In the genomic region with DNA sequence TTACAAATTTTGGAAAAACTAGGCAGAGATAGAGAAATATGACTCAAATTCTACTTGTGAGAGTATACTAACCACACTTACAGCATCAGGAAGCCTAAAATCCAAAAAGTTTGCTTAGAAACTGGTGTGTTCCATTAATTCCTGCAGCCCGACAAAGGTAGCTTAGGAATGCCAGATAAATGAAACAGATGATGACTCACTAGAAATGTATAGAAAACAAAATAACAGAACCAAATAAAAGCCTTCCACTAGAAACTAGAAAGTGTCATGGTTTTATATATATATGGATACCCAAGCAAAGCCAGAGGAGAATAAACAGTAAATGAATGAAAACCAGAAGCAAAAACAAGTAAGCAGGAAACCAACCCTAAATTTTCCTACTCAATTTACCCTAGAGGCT, we compare ENCODE assay signal across 18 cellular contexts.
A peak's percentile ranks its signal among the peaks of the same experiment; 100 is the strongest.
DNase-seq lines count a peak whose midpoint lies in the region; ATAC-seq and TF ChIP-seq lines count a peak whose summit lies in the region.
"Had no signal": no experiment of that assay in that cellular context is flagged by ENCODE, and none has a peak within 500 bp of the region (broad histone marks: within the 10 kb centered on the region; RNA-seq: fewer than 3 reads in every experiment).

No MANE protein-coding gene starts in this region.

- H3K9me3 Mint-ChIP-seq in WTC11: peaks cover 26% of the 10 kb centered on the region; the same call in 1 of the 2 replicates

- H3K27ac ChIP-seq in HUES64 (ENCODE audit: low read depth, low read length) (peak overlapping the region; percentile 87), iPS-20b (ENCODE audit: low read length) (peak overlapping the region; percentile 64), heart left ventricle (no peak overlapping the region)
- H3K27ac ChIP-seq: A549, C4-2B had no signal

- H3K36me3 ChIP-seq in HUES64 (ENCODE audit: insufficient read depth, low read length) (no peaks in the 10 kb centered on the region), iPS-20b (ENCODE audit: insufficient read depth, low read depth, low read length) (no peaks in the 10 kb centered on the region), heart left ventricle (no peaks in the 10 kb centered on the region)
- H3K36me3 ChIP-seq: BE2C had no signal

- peaks cover 74% of the 10 kb centered on the region for H3K4me1 Mint-ChIP-seq in WTC11
- H3K4me1 Mint-ChIP-seq: CD4-positive, alpha-beta memory T cell had no signal

- no peak for TF ChIP-seq CTCF in WTC11 (IDR thresholded peaks at IDR 0.05)
- no peak for TF ChIP-seq CTCF in heart left ventricle (IDR thresholded peaks at IDR 0.05)

- TF ChIP-seq POLR2A in heart left ventricle (IDR thresholded peaks at IDR 0.05): no peak

- H3K27ac Mint-ChIP-seq in WTC11: peak overlapping the region; percentile 78
- H3K27ac Mint-ChIP-seq: CD4-positive, alpha-beta memory T cell had no signal

- POLR2A ChIA-PET in WTC11 (lab: Charles Lee): no interaction called here

- H3K4me1 ChIP-seq in HUES64 (ENCODE audit: insufficient read depth, low read length) (peaks cover 41% of the 10 kb centered on the region), iPS-20b (ENCODE audit: insufficient read depth, low read length) (peaks cover 34% of the 10 kb centered on the region), heart left ventricle (no peaks in the 10 kb centered on the region)
- H3K4me1 ChIP-seq: A549, BE2C had no signal

- ATAC-seq in WTC11: no peak
- no peak for ATAC-seq in heart left ventricle
- no peak for ATAC-seq in GM18517 (IDR thresholded peaks at IDR 0.05; ENCODE audit: unreplicated experiment)
- ATAC-seq: A549 had no signal

- CTCF ChIA-PET in WTC11 (lab: Charles Lee): no interaction called here

- WGBS in HUES64: 100% methylated on average over 1 of the region's 1 CpG
- 76 to 89% (median 84%) methylated on average over 1 of the region's 1 CpG for WGBS in heart left ventricle, 4 donors

- H3K4me3 ChIP-seq in HUES64 (ENCODE audit: low read length) (no peak overlapping the region), iPS-20b (ENCODE audit: low read length) (no peak overlapping the region), heart left ventricle (no peak overlapping the region)
- H3K4me3 ChIP-seq: A549 had no signal

- H3K27me3 ChIP-seq in HUES64 (ENCODE audit: insufficient read depth, low read length) (no peaks in the 10 kb centered on the region), iPS-20b (ENCODE audit: insufficient read depth, low read length) (no peaks in the 10 kb centered on the region), heart left ventricle (no peaks in the 10 kb centered on the region)
- H3K27me3 ChIP-seq: BE2C had no signal

- intact Hi-C loops in heart left ventricle (cut with DNase I): no loop called here

- H3K9ac ChIP-seq in HUES64 (ENCODE audit: low read depth, low read length) (no peak overlapping the region), iPS-20b (ENCODE audit: low read depth, low read length) (no peak overlapping the region)

- peak; percentile 36 for DNase-seq in HS-5 (ENCODE audit: low read depth)
- no peak for DNase-seq in WTC11 (ENCODE audit: low spot score)
- no peak for DNase-seq in heart left ventricle
- DNase-seq in activated CD4-positive, alpha-beta T cell treated with anti-CD3 and anti-CD28 coated beads for 4 hours: no peak
- no peak for DNase-seq in GM19238 (ENCODE audit: insufficient read length, low spot score)
- DNase-seq: BE2C; CD4-positive, alpha-beta memory T cell; DMS153; DMS79 treated with DMSO at 0.1 percent for 48 hours; EL; H7; IMR-90; KBM-7 had no signal

- H3K9me3 ChIP-seq in HUES64 (ENCODE audit: insufficient read depth, low read depth, low read length) (no peaks in the 10 kb centered on the region), iPS-20b (ENCODE audit: insufficient read depth, low read depth, low read length) (no peaks in the 10 kb centered on the region), heart left ventricle (no peaks in the 10 kb centered on the region)
- H3K9me3 ChIP-seq: A549, BE2C had no signal

- peak overlapping the region; percentile 36 for H3K4me3 Mint-ChIP-seq in WTC11
- H3K4me3 Mint-ChIP-seq: CD4-positive, alpha-beta memory T cell had no signal

- H3K36me3 Mint-ChIP-seq in WTC11: peaks cover 9% of the 10 kb centered on the region; the same call in 1 of the 2 replicates
- H3K36me3 Mint-ChIP-seq: CD4-positive, alpha-beta memory T cell had no signal

- H3K27me3 Mint-ChIP-seq in WTC11 (ENCODE audit: low read depth): no peaks in the 10 kb centered on the region
- H3K27me3 Mint-ChIP-seq: CD4-positive, alpha-beta memory T cell had no signal

TF ChIP-seq in WTC11, 78 proteins besides CTCF, POLR2A, EP300 and RAD21:
- TF ChIP-seq TEAD4 (CRISPR knock-in tag; IDR thresholded peaks at IDR 0.05): no peak
- TF ChIP-seq, protein P1, sequence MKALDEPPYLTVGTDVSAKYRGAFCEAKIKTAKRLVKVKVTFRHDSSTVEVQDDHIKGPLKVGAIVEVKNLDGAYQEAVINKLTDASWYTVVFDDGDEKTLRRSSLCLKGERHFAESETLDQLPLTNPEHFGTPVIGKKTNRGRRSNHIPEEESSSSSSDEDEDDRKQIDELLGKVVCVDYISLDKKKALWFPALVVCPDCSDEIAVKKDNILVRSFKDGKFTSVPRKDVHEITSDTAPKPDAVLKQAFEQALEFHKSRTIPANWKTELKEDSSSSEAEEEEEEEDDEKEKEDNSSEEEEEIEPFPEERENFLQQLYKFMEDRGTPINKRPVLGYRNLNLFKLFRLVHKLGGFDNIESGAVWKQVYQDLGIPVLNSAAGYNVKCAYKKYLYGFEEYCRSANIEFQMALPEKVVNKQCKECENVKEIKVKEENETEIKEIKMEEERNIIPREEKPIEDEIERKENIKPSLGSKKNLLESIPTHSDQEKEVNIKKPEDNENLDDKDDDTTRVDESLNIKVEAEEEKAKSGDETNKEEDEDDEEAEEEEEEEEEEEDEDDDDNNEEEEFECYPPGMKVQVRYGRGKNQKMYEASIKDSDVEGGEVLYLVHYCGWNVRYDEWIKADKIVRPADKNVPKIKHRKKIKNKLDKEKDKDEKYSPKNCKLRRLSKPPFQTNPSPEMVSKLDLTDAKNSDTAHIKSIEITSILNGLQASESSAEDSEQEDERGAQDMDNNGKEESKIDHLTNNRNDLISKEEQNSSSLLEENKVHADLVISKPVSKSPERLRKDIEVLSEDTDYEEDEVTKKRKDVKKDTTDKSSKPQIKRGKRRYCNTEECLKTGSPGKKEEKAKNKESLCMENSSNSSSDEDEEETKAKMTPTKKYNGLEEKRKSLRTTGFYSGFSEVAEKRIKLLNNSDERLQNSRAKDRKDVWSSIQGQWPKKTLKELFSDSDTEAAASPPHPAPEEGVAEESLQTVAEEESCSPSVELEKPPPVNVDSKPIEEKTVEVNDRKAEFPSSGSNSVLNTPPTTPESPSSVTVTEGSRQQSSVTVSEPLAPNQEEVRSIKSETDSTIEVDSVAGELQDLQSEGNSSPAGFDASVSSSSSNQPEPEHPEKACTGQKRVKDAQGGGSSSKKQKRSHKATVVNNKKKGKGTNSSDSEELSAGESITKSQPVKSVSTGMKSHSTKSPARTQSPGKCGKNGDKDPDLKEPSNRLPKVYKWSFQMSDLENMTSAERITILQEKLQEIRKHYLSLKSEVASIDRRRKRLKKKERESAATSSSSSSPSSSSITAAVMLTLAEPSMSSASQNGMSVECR (CRISPR knock-in tag; IDR thresholded peaks at IDR 0.05; ENCODE audit: borderline replicate concordance): no peak
- TF ChIP-seq GRHL2 (CRISPR knock-in tag; IDR thresholded peaks at IDR 0.05; ENCODE audit: insufficient replicate concordance, severe bottlenecking): no peak
- TF ChIP-seq ZNF671 (CRISPR knock-in tag; IDR thresholded peaks at IDR 0.05): no peak
- no peak for TF ChIP-seq CREB1 (CRISPR knock-in tag; IDR thresholded peaks at IDR 0.05)
- no peak for TF ChIP-seq PRRX2 (CRISPR knock-in tag; IDR thresholded peaks at IDR 0.05)
- TF ChIP-seq, protein P2, sequence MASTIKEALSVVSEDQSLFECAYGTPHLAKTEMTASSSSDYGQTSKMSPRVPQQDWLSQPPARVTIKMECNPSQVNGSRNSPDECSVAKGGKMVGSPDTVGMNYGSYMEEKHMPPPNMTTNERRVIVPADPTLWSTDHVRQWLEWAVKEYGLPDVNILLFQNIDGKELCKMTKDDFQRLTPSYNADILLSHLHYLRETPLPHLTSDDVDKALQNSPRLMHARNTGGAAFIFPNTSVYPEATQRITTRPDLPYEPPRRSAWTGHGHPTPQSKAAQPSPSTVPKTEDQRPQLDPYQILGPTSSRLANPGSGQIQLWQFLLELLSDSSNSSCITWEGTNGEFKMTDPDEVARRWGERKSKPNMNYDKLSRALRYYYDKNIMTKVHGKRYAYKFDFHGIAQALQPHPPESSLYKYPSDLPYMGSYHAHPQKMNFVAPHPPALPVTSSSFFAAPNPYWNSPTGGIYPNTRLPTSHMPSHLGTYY (CRISPR knock-in tag; IDR thresholded peaks at IDR 0.05): no peak
- no peak for TF ChIP-seq ZNF232 (CRISPR knock-in tag; IDR thresholded peaks at IDR 0.05)
- TF ChIP-seq, protein P3, sequence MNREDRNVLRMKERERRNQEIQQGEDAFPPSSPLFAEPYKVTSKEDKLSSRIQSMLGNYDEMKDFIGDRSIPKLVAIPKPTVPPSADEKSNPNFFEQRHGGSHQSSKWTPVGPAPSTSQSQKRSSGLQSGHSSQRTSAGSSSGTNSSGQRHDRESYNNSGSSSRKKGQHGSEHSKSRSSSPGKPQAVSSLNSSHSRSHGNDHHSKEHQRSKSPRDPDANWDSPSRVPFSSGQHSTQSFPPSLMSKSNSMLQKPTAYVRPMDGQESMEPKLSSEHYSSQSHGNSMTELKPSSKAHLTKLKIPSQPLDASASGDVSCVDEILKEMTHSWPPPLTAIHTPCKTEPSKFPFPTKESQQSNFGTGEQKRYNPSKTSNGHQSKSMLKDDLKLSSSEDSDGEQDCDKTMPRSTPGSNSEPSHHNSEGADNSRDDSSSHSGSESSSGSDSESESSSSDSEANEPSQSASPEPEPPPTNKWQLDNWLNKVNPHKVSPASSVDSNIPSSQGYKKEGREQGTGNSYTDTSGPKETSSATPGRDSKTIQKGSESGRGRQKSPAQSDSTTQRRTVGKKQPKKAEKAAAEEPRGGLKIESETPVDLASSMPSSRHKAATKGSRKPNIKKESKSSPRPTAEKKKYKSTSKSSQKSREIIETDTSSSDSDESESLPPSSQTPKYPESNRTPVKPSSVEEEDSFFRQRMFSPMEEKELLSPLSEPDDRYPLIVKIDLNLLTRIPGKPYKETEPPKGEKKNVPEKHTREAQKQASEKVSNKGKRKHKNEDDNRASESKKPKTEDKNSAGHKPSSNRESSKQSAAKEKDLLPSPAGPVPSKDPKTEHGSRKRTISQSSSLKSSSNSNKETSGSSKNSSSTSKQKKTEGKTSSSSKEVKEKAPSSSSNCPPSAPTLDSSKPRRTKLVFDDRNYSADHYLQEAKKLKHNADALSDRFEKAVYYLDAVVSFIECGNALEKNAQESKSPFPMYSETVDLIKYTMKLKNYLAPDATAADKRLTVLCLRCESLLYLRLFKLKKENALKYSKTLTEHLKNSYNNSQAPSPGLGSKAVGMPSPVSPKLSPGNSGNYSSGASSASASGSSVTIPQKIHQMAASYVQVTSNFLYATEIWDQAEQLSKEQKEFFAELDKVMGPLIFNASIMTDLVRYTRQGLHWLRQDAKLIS (CRISPR knock-in tag; IDR thresholded peaks at IDR 0.05; ENCODE audit: borderline replicate concordance): no peak

Comparison
In these comparisons a context has a peak if more than half of its experiments do, and no peak if none do; other contexts are left out.
1. H3K27ac ChIP-seq: peak in HUES64 (single experiment) and iPS-20b (single experiment); none in heart left ventricle (0 of 12).